In genomic region chr12:97805086-97805485, GRCh38 we compare ENCODE assay signal across 27 cellular contexts.
"Had no signal": no experiment of that assay in that cellular context is flagged by ENCODE, and none has a peak within 500 bp of the region (broad histone marks: within the 10 kb centered on the region; RNA-seq: fewer than 3 reads in every experiment).

No MANE protein-coding gene starts in this region.

- H3K27ac ChIP-seq: left ventricle myocardium inferior, neutrophil, ovary, stomach, vagina had no signal

- H3K4me1 Mint-ChIP-seq: activated T-helper 17 cell treated with anti-CD3 and anti-CD28 coated beads, Interleukin-2, amount 50 U/mL, for 72 hours; natural killer cell; stimulated activated effector memory CD8-positive, alpha-beta T cell treated with anti-CD3 and anti-CD28 coated beads, Interleukin-12 subunit alpha, Interleukin-12 subunit beta, amount 100 ng/mL, for 72 hours had no signal

- H3K4me3 ChIP-seq: left ventricle myocardium inferior, ovary, stomach, vagina had no signal

- H3K27ac Mint-ChIP-seq: activated naive CD4-positive, alpha-beta T cell treated with anti-CD3 and anti-CD28 coated beads, Interleukin-2, amount 50 U/mL, for 72 hours; activated T-cell treated with anti-CD3 and anti-CD28 coated beads, Interleukin-2, amount 50 U/mL, for 24 hours; activated T-helper 17 cell treated with anti-CD3 and anti-CD28 coated beads, Interleukin-2, amount 50 U/mL, for 72 hours; natural killer cell; stimulated activated effector memory CD8-positive, alpha-beta T cell treated with anti-CD3 and anti-CD28 coated beads, Interleukin-12 subunit alpha, Interleukin-12 subunit beta, amount 100 ng/mL, for 72 hours; type B pancreatic cell; WTC11 had no signal

- H3K4me1 ChIP-seq: left ventricle myocardium inferior, stomach, vagina had no signal

- H3K27me3 ChIP-seq: neutrophil, ovary, stomach, vagina had no signal

- H3K36me3 Mint-ChIP-seq: activated naive CD4-positive, alpha-beta T cell treated with anti-CD3 and anti-CD28 coated beads, Interleukin-2, amount 50 U/mL, for 72 hours; natural killer cell; stimulated activated effector memory CD8-positive, alpha-beta T cell treated with anti-CD3 and anti-CD28 coated beads, Interleukin-12 subunit alpha, Interleukin-12 subunit beta, amount 100 ng/mL, for 72 hours; type B pancreatic cell; WTC11 had no signal

- DNase-seq: activated CD4-positive, alpha-beta T cell treated with anti-CD3 and anti-CD28 coated beads, Interleukin-2, amount 50 U/mL, for 4 hours; activated CD8-positive, alpha-beta memory T cell treated with anti-CD3 and anti-CD28 coated beads for 24 hours; activated CD8-positive, alpha-beta memory T cell treated with anti-CD3 and anti-CD28 coated beads, Interleukin-2, amount 50 U/mL, for 4 hours; activated T-cell treated with anti-CD3 and anti-CD28 coated beads, Interleukin-2, amount 50 U/mL, for 24 hours; aorta; central memory CD4-positive, alpha-beta T cell; effector memory CD4-positive, alpha-beta T cell; glutamatergic neuron; hippocampal formation; kidney glomerular epithelial cell; left ventricle myocardium inferior; midbrain; natural killer cell; ovary; small intestine; stimulated activated CD4-positive, alpha-beta T cell treated with anti-CD3 and anti-CD28 coated beads, Interleukin-2, amount 100 ng/mL, for 24 hours; stomach; T-helper 9 cell had no signal

- H3K4me3 Mint-ChIP-seq: activated T-cell treated with anti-CD3 and anti-CD28 coated beads, Interleukin-2, amount 50 U/mL, for 24 hours; activated T-helper 17 cell treated with anti-CD3 and anti-CD28 coated beads, Interleukin-2, amount 50 U/mL, for 72 hours; natural killer cell; stimulated activated effector memory CD8-positive, alpha-beta T cell treated with anti-CD3 and anti-CD28 coated beads, Interleukin-12 subunit alpha, Interleukin-12 subunit beta, amount 100 ng/mL, for 72 hours; type B pancreatic cell; WTC11 had no signal

- H3K36me3 ChIP-seq: left ventricle myocardium inferior, neutrophil, ovary, stomach, vagina had no signal

- H3K9me3 Mint-ChIP-seq: activated T-cell treated with anti-CD3 and anti-CD28 coated beads, Interleukin-2, amount 50 U/mL, for 24 hours; activated T-helper 17 cell treated with anti-CD3 and anti-CD28 coated beads, Interleukin-2, amount 50 U/mL, for 72 hours; type B pancreatic cell; WTC11 had no signal

- H3K27me3 Mint-ChIP-seq: activated T-cell treated with anti-CD3 and anti-CD28 coated beads, Interleukin-2, amount 50 U/mL, for 24 hours; activated T-helper 17 cell treated with anti-CD3 and anti-CD28 coated beads, Interleukin-2, amount 50 U/mL, for 72 hours had no signal

- H3K9me3 ChIP-seq: left ventricle myocardium inferior, neutrophil, ovary, stomach, vagina had no signal

- ATAC-seq: activated naive CD4-positive, alpha-beta T cell treated with anti-CD3 and anti-CD28 coated beads, Interleukin-2, amount 50 U/mL, for 72 hours; activated T-helper 17 cell treated with anti-CD3 and anti-CD28 coated beads, Interleukin-2, amount 50 U/mL, for 72 hours; esophagus mucosa; natural killer cell; sciatic nerve; stimulated activated effector memory CD8-positive, alpha-beta T cell treated with anti-CD3 and anti-CD28 coated beads, Interleukin-12 subunit alpha, Interleukin-12 subunit beta, amount 100 ng/mL, for 72 hours had no signal
